Comparison of ENCODE assay signal across 8 cellular contexts in genomic region chr19:50835785-50836542, GRCh38. TPM values are rescaled to one million over a fixed set of nuclear protein-coding genes. Genes with fewer than 3 reads are reported as not detected.
A peak's percentile ranks its signal among the peaks of the same experiment; 100 is the strongest.
DNase-seq lines count a peak whose midpoint lies in the region; ATAC-seq and TF ChIP-seq lines count a peak whose summit lies in the region.

No MANE protein-coding gene starts in this region.

- intact Hi-C loops in colonic mucosa (cut with DNase I), result no loop called here

- H3K27me3 ChIP-seq in GM06990 (replicated peaks; ENCODE audit: control insufficient read depth, insufficient read depth, low read length), result no peaks in the 10 kb centered on the region
- no peaks in the 10 kb centered on the region for H3K27me3 ChIP-seq in colonic mucosa
- H3K27me3 ChIP-seq in liver (ENCODE audit: control insufficient read depth in 4 of 4, insufficient read depth in 4 of 4, low read length in 3 of 4), result peaks cover 0 to 2% (median 0%) of the 10 kb centered on the region in 4 donors

- TF ChIP-seq CTCF in GM06990 (IDR thresholded peaks at IDR 0.05; ENCODE audit: insufficient read depth, low read length, poor library complexity, severe bottlenecking) (no peak), HEK293 (tag by site-specific recombination; IDR thresholded peaks at IDR 0.05) (peak; percentile 60), colonic mucosa (IDR thresholded peaks at IDR 0.05) (no peak), liver (IDR thresholded peaks at IDR 0.05; ENCODE audit: low read depth, low read length, missing input control) (no peak)

- POLR2A ChIA-PET in HEK293 (lab: Yijun Ruan, JAX), result interaction anchor here (3.0 kb wide), 1 partner anchor 31 kb away, joined by 10 read pairs; no protein-coding TSS in a partner anchor

- peak overlapping the region; percentile 4; the same call in 1 of the 2 replicates for H3K27ac ChIP-seq in HEK293 (ENCODE audit: extremely low read depth, low read depth, low read length)
- H3K27ac ChIP-seq in colonic mucosa, result peak overlapping the region; percentile 29
- H3K27ac ChIP-seq in liver (ENCODE audit: low read depth in 1 of 2, low read length in 2 of 2), result no peak overlapping the region

- DNase-seq in GM06990 (ENCODE audit: extremely low read depth, insufficient read length) (peak; percentile 85), NCI-H187 treated with DMSO at 0.1 percent for 48 hours (lab: John Stamatoyannopoulos, UW) (peak; percentile 22), colonic mucosa (peak; percentile 88)
- peak; percentile 44 for DNase-seq in activated CD4-positive, alpha-beta T cell treated with anti-CD3 and anti-CD28 coated beads for 1 hour
- DNase-seq in stimulated activated CD4-positive, alpha-beta T cell treated with anti-CD3 and anti-CD28 coated beads, Interleukin-2, amount 100 ng/mL, for 4 hours (ENCODE audit: low read depth), result peak; percentile 62

- H3K4me1 ChIP-seq in HEK293 (ENCODE audit: control insufficient read depth, insufficient read depth, low read length), result no peaks in the 10 kb centered on the region; the same call in 1 of the 2 replicates
- H3K4me1 ChIP-seq in colonic mucosa, result no peaks in the 10 kb centered on the region
- H3K4me1 ChIP-seq in liver (ENCODE audit: control insufficient read depth in 4 of 4, insufficient read depth in 4 of 4, low read length in 3 of 4), result peaks cover 0 to 11% (median 4%) of the 10 kb centered on the region in 4 donors

- H3K9me3 ChIP-seq in HEK293 (ENCODE audit: control insufficient read depth, insufficient read depth, low read depth, low read length) (no peaks in the 10 kb centered on the region), colonic mucosa (no peaks in the 10 kb centered on the region), liver (ENCODE audit: control insufficient read depth in 4 of 4, low read length in 3 of 4) (no peaks in the 10 kb centered on the region)

- peak overlapping the region in 1 of 2 donors; percentile 69 for H3K9ac ChIP-seq in colonic mucosa (ENCODE audit: low read depth in 2 of 2, low read length in 2 of 2)
- peak overlapping the region in 1 of 2 donors; percentile 20 for H3K9ac ChIP-seq in liver (ENCODE audit: low read depth in 1 of 2, low read length in 2 of 2)

- TF ChIP-seq RAD21 in liver (IDR thresholded peaks at IDR 0.05), result no peak

- H3K4me3 ChIP-seq in GM06990 (replicated peaks; ENCODE audit: low read depth, low read length), result peak overlapping the region; percentile 63
- peak overlapping the region; percentile 63 for H3K4me3 ChIP-seq in HEK293 (ENCODE audit: low read depth, low read length)
- peak overlapping the region; percentile 62 for H3K4me3 ChIP-seq in colonic mucosa
- H3K4me3 ChIP-seq in liver (ENCODE audit: low read depth in 1 of 3, low read length in 3 of 3), result peak overlapping the region; percentile 39 to 54 (median 53)

- ATAC-seq in GM18870 (IDR thresholded peaks at IDR 0.05; ENCODE audit: unreplicated experiment), result no peak

- no peaks in the 10 kb centered on the region for H3K36me3 ChIP-seq in GM06990 (ENCODE audit: control insufficient read depth, insufficient read depth, low read length)
- no peaks in the 10 kb centered on the region for H3K36me3 ChIP-seq in HEK293 (ENCODE audit: control insufficient read depth in 2 of 2, insufficient read depth in 1 of 2, low read length in 2 of 2)
- no peaks in the 10 kb centered on the region for H3K36me3 ChIP-seq in colonic mucosa
- H3K36me3 ChIP-seq in liver (ENCODE audit: control insufficient read depth in 4 of 4, insufficient read depth in 3 of 4, low read depth in 1 of 4, low read length in 3 of 4), result no peaks in the 10 kb centered on the region

- WGBS in liver, result 4% methylated on average over 67 of the region's 67 CpGs

- CTCF ChIA-PET in HEK293 (lab: Yijun Ruan, JAX), result interaction anchor here (1.0 to 1.1 kb wide), 2 partner anchors 70 to 86 kb away, joined by 3 to 4 read pairs; no protein-coding TSS in a partner anchor

TF ChIP-seq in HEK293, 187 proteins besides CTCF, POLR2A, EP300 and RAD21 (continues in another document):
- peak; percentile 93 for TF ChIP-seq ZFP69B (tag by site-specific recombination; IDR thresholded peaks at IDR 0.05)
- TF ChIP-seq ZNF645 (tag by site-specific recombination; IDR thresholded peaks at IDR 0.05), result no peak
- peak; percentile 67 for TF ChIP-seq SP3 (tag by site-specific recombination; IDR thresholded peaks at IDR 0.05)
- TF ChIP-seq, protein P1, sequence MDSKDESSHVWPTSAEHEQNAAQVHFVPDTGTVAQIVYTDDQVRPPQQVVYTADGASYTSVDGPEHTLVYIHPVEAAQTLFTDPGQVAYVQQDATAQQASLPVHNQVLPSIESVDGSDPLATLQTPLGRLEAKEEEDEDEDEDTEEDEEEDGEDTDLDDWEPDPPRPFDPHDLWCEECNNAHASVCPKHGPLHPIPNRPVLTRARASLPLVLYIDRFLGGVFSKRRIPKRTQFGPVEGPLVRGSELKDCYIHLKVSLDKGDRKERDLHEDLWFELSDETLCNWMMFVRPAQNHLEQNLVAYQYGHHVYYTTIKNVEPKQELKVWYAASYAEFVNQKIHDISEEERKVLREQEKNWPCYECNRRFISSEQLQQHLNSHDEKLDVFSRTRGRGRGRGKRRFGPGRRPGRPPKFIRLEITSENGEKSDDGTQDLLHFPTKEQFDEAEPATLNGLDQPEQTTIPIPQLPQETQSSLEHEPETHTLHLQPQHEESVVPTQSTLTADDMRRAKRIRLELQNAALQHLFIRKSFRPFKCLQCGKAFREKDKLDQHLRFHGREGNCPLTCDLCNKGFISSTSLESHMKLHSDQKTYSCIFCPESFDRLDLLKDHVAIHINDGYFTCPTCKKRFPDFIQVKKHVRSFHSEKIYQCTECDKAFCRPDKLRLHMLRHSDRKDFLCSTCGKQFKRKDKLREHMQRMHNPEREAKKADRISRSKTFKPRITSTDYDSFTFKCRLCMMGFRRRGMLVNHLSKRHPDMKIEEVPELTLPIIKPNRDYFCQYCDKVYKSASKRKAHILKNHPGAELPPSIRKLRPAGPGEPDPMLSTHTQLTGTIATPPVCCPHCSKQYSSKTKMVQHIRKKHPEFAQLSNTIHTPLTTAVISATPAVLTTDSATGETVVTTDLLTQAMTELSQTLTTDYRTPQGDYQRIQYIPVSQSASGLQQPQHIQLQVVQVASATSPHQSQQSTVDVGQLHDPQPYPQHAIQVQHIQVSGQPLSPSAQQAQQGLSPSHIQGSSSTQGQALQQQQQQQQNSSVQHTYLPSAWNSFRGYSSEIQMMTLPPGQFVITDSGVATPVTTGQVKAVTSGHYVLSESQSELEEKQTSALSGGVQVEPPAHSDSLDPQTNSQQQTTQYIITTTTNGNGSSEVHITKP (tag by site-specific recombination; IDR thresholded peaks at IDR 0.05), result no peak

TF ChIP-seq in liver, 16 proteins besides CTCF, POLR2A, EP300 and RAD21:
- TF ChIP-seq SP1 (IDR thresholded peaks at IDR 0.05) (no peak), FOXA2 (IDR thresholded peaks at IDR 0.05) (no peak), RXRA (IDR thresholded peaks at IDR 0.05) (peak; percentile 35 to 47)

RNA-seq across cellular contexts. Expression of gene KLK15, which starts 2.6 kb away (rescaled TPM):
- total RNA-seq in colonic mucosa (1 to 10 TPM; 2.9 to 3.6 TPM), liver (not detected)
- polyA plus RNA-seq in liver, result not detected

RNA-seq across cellular contexts. Expression of gene KLK1, which starts 12.4 kb away (rescaled TPM):
- total RNA-seq in colonic mucosa (100 to 1,000 TPM; 104 to 130 TPM), liver (not detected)
- not detected for polyA plus RNA-seq in liver

RNA-seq across cellular contexts. Expression of gene KLK3, which starts 18.8 kb away (rescaled TPM):
- 1 to 10 TPM; 2.4 to 2.5 TPM for total RNA-seq in colonic mucosa
- not detected for total RNA-seq in liver
- polyA plus RNA-seq in liver, result not detected

RNA-seq across cellular contexts. Expression of gene KLK2, which starts 37.3 kb away (rescaled TPM):
- not detected for total RNA-seq in colonic mucosa
- not detected for total RNA-seq in liver
- not detected for polyA plus RNA-seq in liver

RNA-seq across cellular contexts. Expression of gene ACP4, which starts 45.7 kb away (rescaled TPM):
- total RNA-seq in colonic mucosa (not detected), liver (not detected)
- polyA plus RNA-seq in liver, result under 1 TPM; 0.06 to 0.19 TPM

Comparison
In these comparisons a context has a peak if more than half of its experiments do, and no peak if none do; other contexts are left out.
1. DNase-seq: peak in every context shown above with its lines; median percentile 88 in colonic mucosa; 85 in GM06990; 62 in stimulated activated CD4-positive, alpha-beta T cell treated with anti-CD3 and anti-CD28 coated beads, Interleukin-2, amount 100 ng/mL, for 4 hours; 44 in activated CD4-positive, alpha-beta T cell treated with anti-CD3 and anti-CD28 coated beads for 1 hour; 22 in NCI-H187 treated with DMSO at 0.1 percent for 48 hours.
2. H3K27ac ChIP-seq: peak in HEK293 (single experiment) and colonic mucosa (single experiment); none in liver (0 of 2).
3. RNA of gene KLK1, which starts 12.4 kb away (total RNA-seq): 104 to 130 TPM in colonic mucosa; not detected in liver; every median in the first group is over 10 times any median in the second.
4. Peak in every context shown above with its lines, with median percentiles within 50 percentile points of each other: H3K4me3 ChIP-seq.